ENCODE assay signal across 9 cellular contexts in the genomic region with DNA sequence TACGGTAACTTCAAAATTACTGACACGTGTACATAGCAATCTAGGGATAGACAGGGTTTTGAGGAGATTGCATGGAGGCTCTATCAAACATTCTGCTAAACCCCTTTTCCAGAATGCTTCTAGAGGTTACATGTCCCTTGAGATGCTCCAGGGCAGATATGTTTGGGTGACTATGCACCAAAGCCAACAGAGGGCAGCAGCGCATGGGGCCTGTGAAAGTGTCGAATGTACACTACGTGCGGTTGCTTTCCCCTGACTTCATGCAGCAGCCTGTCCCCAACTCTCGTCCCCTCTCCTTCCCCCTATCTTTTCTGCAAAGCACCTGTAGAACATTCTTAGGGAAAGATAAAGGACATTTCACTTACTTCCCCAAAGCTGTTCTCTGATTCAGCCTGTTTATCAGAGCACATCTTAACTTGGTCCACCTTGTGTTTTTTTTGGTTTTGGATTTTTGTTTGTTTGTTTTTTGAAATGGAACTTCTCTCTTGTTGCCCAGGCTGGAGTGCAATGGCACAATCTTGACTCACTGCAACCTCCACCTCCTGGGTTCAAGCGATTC.
A peak's percentile ranks its signal among the peaks of the same experiment; 100 is the strongest.
DNase-seq lines count a peak whose midpoint lies in the region; ATAC-seq, FAIRE-seq and TF ChIP-seq lines count a peak whose summit lies in the region.
"Had no signal": no experiment of that assay in that cellular context is flagged by ENCODE, and none has a peak within 500 bp of the region (broad histone marks: within the 10 kb centered on the region; RNA-seq: fewer than 3 reads in every experiment).

No MANE protein-coding gene starts in this region.

- H3K36me3 ChIP-seq in OCI-LY3 (replicated peaks; ENCODE audit: low read depth, low read length): peaks cover 34% of the 10 kb centered on the region
- peaks cover 6 to 25% of the 10 kb centered on the region in 2 donors for H3K36me3 ChIP-seq in small intestine (ENCODE audit: control insufficient read depth in 2 of 2, insufficient read depth in 2 of 2, low read length in 2 of 2)

- 89 to 90% (median 89%) methylated on average over 8 of the region's 8 CpGs for WGBS in small intestine, 3 donors

- H3K27me3 ChIP-seq in OCI-LY3 (ENCODE audit: low read depth, low read length) (no peaks in the 10 kb centered on the region), small intestine (ENCODE audit: control insufficient read depth in 2 of 2, insufficient read depth in 2 of 2, low read length in 2 of 2) (no peaks in the 10 kb centered on the region)

- H3K9me3 ChIP-seq in OCI-LY3 (ENCODE audit: insufficient read depth, low read length) (no peaks in the 10 kb centered on the region), small intestine (ENCODE audit: control insufficient read depth, low read depth) (no peaks in the 10 kb centered on the region)

- no peak overlapping the region for H3K4me2 ChIP-seq in OCI-LY3 (ENCODE audit: low read length)

- H3K4me3 ChIP-seq in OCI-LY3 (ENCODE audit: low read length) (no peak overlapping the region), small intestine (ENCODE audit: low read depth in 1 of 2, low read length in 2 of 2) (no peak overlapping the region)

- H3K9me3 Mint-ChIP-seq in effector memory CD8-positive, alpha-beta T cell: no peaks in the 10 kb centered on the region
- H3K9me3 Mint-ChIP-seq: dendritic cell treated with granulocyte-macrophage colony-stimulating factor and Interleukin-4, amounts not matched to agents 40 ng/mL and 50 ng/mL, for 4 days had no signal

- no peaks in the 10 kb centered on the region for H3K4me1 Mint-ChIP-seq in effector memory CD8-positive, alpha-beta T cell (ENCODE audit: low read depth in 2 of 2)

- peaks cover 34% of the 10 kb centered on the region for H3K36me3 Mint-ChIP-seq in effector memory CD8-positive, alpha-beta T cell (ENCODE audit: insufficient read depth)

- H3K79me2 ChIP-seq in OCI-LY3 (ENCODE audit: low read length): peaks cover 10% of the 10 kb centered on the region; the same call in 1 of the 2 replicates

- peak; percentile 14 to 23 for DNase-seq in stimulated activated CD4-positive, alpha-beta T cell treated with anti-CD3 and anti-CD28 coated beads, Interleukin-2, amount 100 ng/mL, for 24 hours
- no peak for DNase-seq in stimulated activated CD4-positive, alpha-beta T cell treated with anti-CD3 and anti-CD28 coated beads, Interleukin-1b, Interleukin-23, amount 100 ng/mL, for 48 hours
- DNase-seq in effector memory CD8-positive, alpha-beta T cell: peak; percentile 7 to 15 (median 7)
- DNase-seq in small intestine (peak; percentile 14), NCI-H2196 (lab: John Stamatoyannopoulos, UW; ENCODE audit: unreplicated experiment) (no peak)

- no peak overlapping the region for H2AFZ ChIP-seq in OCI-LY3 (ENCODE audit: low read depth, low read length)

- H3K27ac ChIP-seq in OCI-LY3 (ENCODE audit: low read length) (no peak overlapping the region), small intestine (ENCODE audit: low read depth in 1 of 2, low read length in 1 of 2) (no peak overlapping the region)

- peak; percentile 48 for TF ChIP-seq CTCF in OCI-LY3 (IDR thresholded peaks at IDR 0.05; ENCODE audit: low read depth, low read length)

- no peak overlapping the region for H3K9ac ChIP-seq in OCI-LY3 (ENCODE audit: low read length)

- ATAC-seq in effector memory CD8-positive, alpha-beta T cell (replicated peaks): peak; percentile 53
- ATAC-seq in GM19467 (IDR thresholded peaks at IDR 0.05; ENCODE audit: unreplicated experiment) (no peak), GM19463 (IDR thresholded peaks at IDR 0.05; ENCODE audit: unreplicated experiment) (no peak)

- no peak for FAIRE-seq in small intestine (lab: Jason Lieb, UNC)

- H3K4me1 ChIP-seq in OCI-LY3 (ENCODE audit: low read length) (no peaks in the 10 kb centered on the region), small intestine (ENCODE audit: control insufficient read depth in 2 of 2, insufficient read depth in 1 of 2, low read depth in 1 of 2, low read length in 1 of 2) (no peaks in the 10 kb centered on the region)

- no peaks in the 10 kb centered on the region for H4K20me1 ChIP-seq in OCI-LY3 (ENCODE audit: insufficient read depth, low read length)

- H3K27ac Mint-ChIP-seq in effector memory CD8-positive, alpha-beta T cell: peak overlapping the region; percentile 46 to 69
- H3K27ac Mint-ChIP-seq: dendritic cell treated with granulocyte-macrophage colony-stimulating factor and Interleukin-4, amounts not matched to agents 40 ng/mL and 50 ng/mL, for 4 days had no signal

- no peak overlapping the region for H3K4me3 Mint-ChIP-seq in effector memory CD8-positive, alpha-beta T cell
- H3K4me3 Mint-ChIP-seq: dendritic cell treated with granulocyte-macrophage colony-stimulating factor and Interleukin-4, amounts not matched to agents 40 ng/mL and 50 ng/mL, for 4 days had no signal

- H3K27me3 Mint-ChIP-seq in effector memory CD8-positive, alpha-beta T cell: no peaks in the 10 kb centered on the region
- H3K27me3 Mint-ChIP-seq: dendritic cell treated with granulocyte-macrophage colony-stimulating factor and Interleukin-4, amounts not matched to agents 40 ng/mL and 50 ng/mL, for 4 days had no signal

Comparison
In these comparisons a context has a peak if more than half of its experiments do, and no peak if none do; other contexts are left out.
1. DNase-seq: peak in stimulated activated CD4-positive, alpha-beta T cell treated with anti-CD3 and anti-CD28 coated beads, Interleukin-2, amount 100 ng/mL, for 24 hours (2 of 2), effector memory CD8-positive, alpha-beta T cell (3 of 3) and small intestine (single experiment); none in stimulated activated CD4-positive, alpha-beta T cell treated with anti-CD3 and anti-CD28 coated beads, Interleukin-1b, Interleukin-23, amount 100 ng/mL, for 48 hours (single experiment) and NCI-H2196 (single experiment).